In genomic region chr2:85888020-85888744, GRCh38 we compare ENCODE assay signal across 7 cellular contexts. TPM values are rescaled to one million over a fixed set of nuclear protein-coding genes. Genes with fewer than 3 reads are reported as not detected.
DNase-seq lines count a peak whose midpoint lies in the region; ATAC-seq, FAIRE-seq and TF ChIP-seq lines count a peak whose summit lies in the region.

No MANE protein-coding gene starts in this region.

- ATAC-seq in GM18868 (IDR thresholded peaks at IDR 0.05; ENCODE audit: unreplicated experiment) (peak; percentile 14), esophagus mucosa (peak; percentile 12), HG03045 (IDR thresholded peaks at IDR 0.05; ENCODE audit: unreplicated experiment) (no peak)

- H3K9me3 ChIP-seq in Loucy (ENCODE audit: insufficient read depth, low read depth, low read length) (no peaks in the 10 kb centered on the region), neuronal stem cell (replicated peaks in 1 of 2; ENCODE audit: control insufficient read depth in 2 of 2, insufficient read depth in 1 of 2, low read depth in 1 of 2, low read length in 2 of 2) (no peaks in the 10 kb centered on the region)

- H3K4me3 ChIP-seq in Loucy (ENCODE audit: low read length, poor library complexity, severe bottlenecking) (peak overlapping the region; percentile 87), neuronal stem cell (ENCODE audit: low read length in 2 of 2) (peak overlapping the region; percentile 51 to 91)

- H2AFZ ChIP-seq in Loucy (ENCODE audit: low read length) (peak overlapping the region; percentile 66), neuronal stem cell (ENCODE audit: low read length) (peak overlapping the region; percentile 92)

- peaks cover 55% of the 10 kb centered on the region for H3K79me2 ChIP-seq in Loucy (ENCODE audit: insufficient read depth, low read length)

- no peak overlapping the region for H2AK5ac ChIP-seq in neuronal stem cell (ENCODE audit: low read depth, low read length)

- H3F3A ChIP-seq in Loucy (ENCODE audit: low read depth): no peaks in the 10 kb centered on the region

- H3K23ac ChIP-seq in neuronal stem cell (ENCODE audit: low read depth, low read length, poor library complexity): peak overlapping the region; percentile 92

- no peak for FAIRE-seq in HTR-8/SVneo (lab: Jason Lieb, UNC)

- H3K4me1 ChIP-seq in Loucy (ENCODE audit: insufficient read depth, low read length, poor library complexity, severe bottlenecking): peaks cover 59% of the 10 kb centered on the region
- H3K4me1 ChIP-seq in neuronal stem cell (ENCODE audit: control insufficient read depth in 2 of 2, insufficient read depth in 1 of 2, low read depth in 1 of 2, low read length in 2 of 2): peaks cover 8 to 22% of the 10 kb centered on the region in 2 donors

- no peak overlapping the region for H2BK120ac ChIP-seq in neuronal stem cell (ENCODE audit: low read depth, low read length)

- no peaks in the 10 kb centered on the region for H3K36me3 ChIP-seq in Loucy (ENCODE audit: insufficient read depth, low read length)
- no peaks in the 10 kb centered on the region for H3K36me3 ChIP-seq in neuronal stem cell (replicated peaks in 1 of 2; ENCODE audit: control insufficient read depth in 2 of 2, insufficient read depth in 2 of 2, low read length in 2 of 2)

- peak overlapping the region; percentile 79 for H3K18ac ChIP-seq in neuronal stem cell (ENCODE audit: low read length)

- peak overlapping the region; percentile 72 for H2BK15ac ChIP-seq in neuronal stem cell (ENCODE audit: low read length)

- peak overlapping the region; percentile 31 for H3K14ac ChIP-seq in neuronal stem cell (ENCODE audit: low read length)

- H2BK12ac ChIP-seq in neuronal stem cell (ENCODE audit: low read length): no peak overlapping the region

- H3K9ac ChIP-seq in Loucy (ENCODE audit: low read depth, low read length, poor library complexity, severe bottlenecking) (peak overlapping the region; percentile 83), neuronal stem cell (ENCODE audit: low read depth, low read length, poor library complexity) (peak overlapping the region; percentile 92)

- H3K27me3 ChIP-seq in Loucy (ENCODE audit: insufficient read depth, low read length, poor library complexity, severe bottlenecking): no peaks in the 10 kb centered on the region
- peaks cover 0 to 41% (median 18%) of the 10 kb centered on the region in 3 experiments for H3K27me3 ChIP-seq in neuronal stem cell (ENCODE audit: control insufficient read depth in 3 of 3, insufficient read depth in 3 of 3, low read depth in 1 of 3, low read length in 3 of 3)

- peaks cover 4% of the 10 kb centered on the region for H4K20me1 ChIP-seq in Loucy (ENCODE audit: insufficient read depth, low read length, poor library complexity, severe bottlenecking)

- DNase-seq in activated T-cell treated with anti-CD3 and anti-CD28 coated beads for 24 hours (ENCODE audit: low read depth) (peak; percentile 21), neuronal stem cell (ENCODE audit: low spot score) (no peak), HTR-8/SVneo (ENCODE audit: insufficient read length, low spot score) (no peak)

- H3K79me1 ChIP-seq in neuronal stem cell (ENCODE audit: low read depth, low read length): no peaks in the 10 kb centered on the region

- WGBS in neuronal stem cell (ENCODE audit: extremely low coverage in 2 of 2, insufficient read length in 2 of 2, insufficient replicate concordance in 1 of 2), 2 donors: no CpG with 5 or more reads among the region's 57 CpGs

- H4K8ac ChIP-seq in neuronal stem cell (ENCODE audit: low read depth, low read length): no peak overlapping the region

- H4K91ac ChIP-seq in neuronal stem cell (ENCODE audit: low read depth, low read length, poor library complexity): no peak overlapping the region

- H3K27ac ChIP-seq in neuronal stem cell (replicated peaks; ENCODE audit: low read length): no peak overlapping the region

- no peak overlapping the region for H3K4ac ChIP-seq in neuronal stem cell (ENCODE audit: low read length)

- H3K4me2 ChIP-seq in Loucy (ENCODE audit: low read depth, low read length, poor library complexity, severe bottlenecking) (peak overlapping the region; percentile 88), neuronal stem cell (ENCODE audit: insufficient read depth, low read length, poor library complexity, severe bottlenecking) (peak overlapping the region; percentile 90)

- TF ChIP-seq CTCF in Loucy (conservative IDR thresholded peaks at IDR 0.05; ENCODE audit: low read length): no peak

- H2BK5ac ChIP-seq in neuronal stem cell (ENCODE audit: low read length): no peak overlapping the region

- no peaks in the 10 kb centered on the region for H3K9me2 ChIP-seq in Loucy (replicated peaks; ENCODE audit: low read depth, low read length)

RNA-seq across cellular contexts. Expression of gene ST3GAL5, which starts 0.6 kb away (rescaled TPM):
- total RNA-seq in esophagus mucosa: 1.2 TPM
- polyA plus RNA-seq in neuronal stem cell (2013, experiment 1 of 2): 5.0 TPM
- 5.3 TPM for polyA plus RNA-seq in neuronal stem cell (2013, experiment 2 of 2)
